Comparison of ENCODE assay signal across 16 cellular contexts in genomic region chr22:28983788-28984441, GRCh38.
DNase-seq lines count a peak whose midpoint lies in the region; ATAC-seq and TF ChIP-seq lines count a peak whose summit lies in the region.
"Had no signal": no experiment of that assay in that cellular context is flagged by ENCODE, and none has a peak within 500 bp of the region (broad histone marks: within the 10 kb centered on the region; RNA-seq: fewer than 3 reads in every experiment).

No MANE protein-coding gene starts in this region.

- CTCF ChIA-PET in activated naive CD4-positive, alpha-beta T cell treated with anti-CD3 and anti-CD28 coated beads, Interleukin-2, amount 10 ng/mL, durations not matched to agents 7 days and 5 days (lab: Charles Lee), result no interaction called here

- no peak overlapping the region for H3K27ac Mint-ChIP-seq in activated naive CD4-positive, alpha-beta T cell treated with anti-CD3 and anti-CD28 coated beads, Interleukin-2, amount 10 ng/mL, durations not matched to agents 7 days and 5 days
- H3K27ac Mint-ChIP-seq: activated naive CD4-positive, alpha-beta T cell treated with anti-CD3 and anti-CD28 coated beads, Interleukin-2, amount 50 U/mL, for 24 hours had no signal

- DNase-seq in AG10803 (ENCODE audit: low read depth) (peak; percentile 64), LHCN-M2 (ENCODE audit: low read depth) (peak; percentile 35), choroid plexus epithelial cell (ENCODE audit: low read depth) (peak; percentile 27), lower lobe of right lung (no peak), dermis blood vessel endothelial cell (no peak), NCI-H2196 treated with DMSO at 0.1 percent for 48 hours (lab: John Stamatoyannopoulos, UW; ENCODE audit: unreplicated experiment) (no peak), cerebellum (ENCODE audit: low spot score) (no peak)
- DNase-seq in activated naive CD4-positive, alpha-beta T cell treated with anti-CD3 and anti-CD28 coated beads, Interleukin-2, amount 10 ng/mL, durations not matched to agents 7 days and 5 days, result no peak
- DNase-seq: activated CD8-positive, alpha-beta memory T cell treated with anti-CD3 and anti-CD28 coated beads, Interleukin-2, amount 50 U/mL, for 48 hours; midbrain; NCI-H146; NCI-H510A treated with DMSO at 0.1 percent for 48 hours had no signal

- peaks cover 8% of the 10 kb centered on the region for H3K9me3 Mint-ChIP-seq in activated naive CD4-positive, alpha-beta T cell treated with anti-CD3 and anti-CD28 coated beads, Interleukin-2, amount 10 ng/mL, durations not matched to agents 7 days and 5 days
- H3K9me3 Mint-ChIP-seq: activated naive CD4-positive, alpha-beta T cell treated with anti-CD3 and anti-CD28 coated beads, Interleukin-2, amount 50 U/mL, for 24 hours; central memory CD8-positive, alpha-beta T cell had no signal

- peak; percentile 39 to 71 for ATAC-seq in lower lobe of right lung
- ATAC-seq: activated CD4-positive, CD25-positive, alpha-beta regulatory T cell treated with anti-CD3 and anti-CD28 coated beads, Interleukin-2, amount 50 U/mL, for 24 hours had no signal

- H3K4me3 ChIP-seq in AG10803 (ENCODE audit: low read length), result no peak overlapping the region
- no peak overlapping the region for H3K4me3 ChIP-seq in choroid plexus epithelial cell (ENCODE audit: low read depth, low read length)
- H3K4me3 ChIP-seq in lower lobe of right lung, result no peak overlapping the region
- H3K4me3 ChIP-seq: thoracic aorta had no signal

- no peaks in the 10 kb centered on the region for H3K9me3 ChIP-seq in lower lobe of right lung
- H3K9me3 ChIP-seq: thoracic aorta had no signal

- no peaks in the 10 kb centered on the region for H3K36me3 Mint-ChIP-seq in activated naive CD4-positive, alpha-beta T cell treated with anti-CD3 and anti-CD28 coated beads, Interleukin-2, amount 10 ng/mL, durations not matched to agents 7 days and 5 days

- peaks cover 8% of the 10 kb centered on the region for H3K36me3 ChIP-seq in lower lobe of right lung
- H3K36me3 ChIP-seq: thoracic aorta had no signal

- H3K27me3 Mint-ChIP-seq in activated naive CD4-positive, alpha-beta T cell treated with anti-CD3 and anti-CD28 coated beads, Interleukin-2, amount 10 ng/mL, durations not matched to agents 7 days and 5 days, result peaks cover 65% of the 10 kb centered on the region
- H3K27me3 Mint-ChIP-seq: activated naive CD4-positive, alpha-beta T cell treated with anti-CD3 and anti-CD28 coated beads, Interleukin-2, amount 50 U/mL, for 24 hours had no signal

- TF ChIP-seq CTCF in AG10803 (conservative IDR thresholded peaks at IDR 0.05; ENCODE audit: low read length) (no peak), choroid plexus epithelial cell (conservative IDR thresholded peaks at IDR 0.05; ENCODE audit: low read depth, low read length) (no peak), lower lobe of right lung (IDR thresholded peaks at IDR 0.05) (no peak)

- H3K27ac ChIP-seq in lower lobe of right lung, result peak overlapping the region; percentile 47
- H3K27ac ChIP-seq: thoracic aorta had no signal

- no peak overlapping the region for H3K4me3 Mint-ChIP-seq in activated naive CD4-positive, alpha-beta T cell treated with anti-CD3 and anti-CD28 coated beads, Interleukin-2, amount 10 ng/mL, durations not matched to agents 7 days and 5 days
- H3K4me3 Mint-ChIP-seq: activated naive CD4-positive, alpha-beta T cell treated with anti-CD3 and anti-CD28 coated beads, Interleukin-2, amount 50 U/mL, for 24 hours; central memory CD8-positive, alpha-beta T cell had no signal

- intact Hi-C loops in lower lobe of right lung (cut with DNase I), result no loop called here

- H3K4me1 Mint-ChIP-seq in activated naive CD4-positive, alpha-beta T cell treated with anti-CD3 and anti-CD28 coated beads, Interleukin-2, amount 10 ng/mL, durations not matched to agents 7 days and 5 days, result no peaks in the 10 kb centered on the region
- H3K4me1 Mint-ChIP-seq: central memory CD8-positive, alpha-beta T cell had no signal

- H3K27me3 ChIP-seq in lower lobe of right lung (ENCODE audit: low read depth), result no peaks in the 10 kb centered on the region

- H3K4me1 ChIP-seq in lower lobe of right lung, result peaks cover 61% of the 10 kb centered on the region

Comparison
In these comparisons a context has a peak if more than half of its experiments do, and no peak if none do; other contexts are left out.
1. DNase-seq: peak in AG10803 (single experiment), LHCN-M2 (single experiment) and choroid plexus epithelial cell (single experiment); none in lower lobe of right lung (single experiment), activated naive CD4-positive, alpha-beta T cell treated with anti-CD3 and anti-CD28 coated beads, Interleukin-2, amount 10 ng/mL, durations not matched to agents 7 days and 5 days (single experiment), dermis blood vessel endothelial cell (single experiment), NCI-H2196 treated with DMSO at 0.1 percent for 48 hours (single experiment) and cerebellum (single experiment).